ENCODE assay signal across 24 cellular contexts in genomic region chr20:51334609-51335008, GRCh38.
A peak's percentile ranks its signal among the peaks of the same experiment; 100 is the strongest.
DNase-seq lines count a peak whose midpoint lies in the region; ATAC-seq and TF ChIP-seq lines count a peak whose summit lies in the region.
"Had no signal": no experiment of that assay in that cellular context is flagged by ENCODE, and none has a peak within 500 bp of the region (broad histone marks: within the 10 kb centered on the region; RNA-seq: fewer than 3 reads in every experiment).

No MANE protein-coding gene starts in this region.

- peak overlapping the region; percentile 100 for H3K27ac ChIP-seq in brain microvascular endothelial cell

- H3K27me3 Mint-ChIP-seq in natural killer cell treated with Interleukin-12 subunit alpha and Interleukin-12 subunit beta and Interleukin-15 and Interleukin-18, amount 100 ng/mL, for 72 hours: peaks cover 0 to 3% of the 10 kb centered on the region in 2 donors
- H3K27me3 Mint-ChIP-seq in natural killer cell (ENCODE audit: low read depth in 2 of 2) (peaks cover 0 to 5% of the 10 kb centered on the region in 2 donors), neural crest cell (ENCODE audit: low read depth) (peaks cover 5% of the 10 kb centered on the region)
- H3K27me3 Mint-ChIP-seq: central memory CD8-positive, alpha-beta T cell had no signal

- peak in 1 of 2 donors; percentile 28 for ATAC-seq in natural killer cell treated with Interleukin-12 subunit alpha and Interleukin-12 subunit beta and Interleukin-15 and Interleukin-18, amount 100 ng/mL, for 72 hours
- ATAC-seq in natural killer cell (no peak), GM21381 (IDR thresholded peaks at IDR 0.05; ENCODE audit: unreplicated experiment) (no peak), GM21447 (IDR thresholded peaks at IDR 0.05; ENCODE audit: unreplicated experiment) (no peak)
- ATAC-seq: left ventricle myocardium superior, sciatic nerve had no signal

- no peak for TF ChIP-seq CTCF in natural killer cell (IDR thresholded peaks at IDR 0.05)
- TF ChIP-seq CTCF in brain microvascular endothelial cell (IDR thresholded peaks at IDR 0.05; ENCODE audit: low read depth, low read length, missing control alignments): no peak
- no peak for TF ChIP-seq CTCF in neural crest cell (conservative IDR thresholded peaks at IDR 0.05)

- no peak overlapping the region for H3K4me3 Mint-ChIP-seq in natural killer cell treated with Interleukin-12 subunit alpha and Interleukin-12 subunit beta and Interleukin-15 and Interleukin-18, amount 100 ng/mL, for 72 hours
- H3K4me3 Mint-ChIP-seq in natural killer cell (no peak overlapping the region), neural crest cell (no peak overlapping the region)
- H3K4me3 Mint-ChIP-seq: activated CD4-positive, alpha-beta memory T cell treated with anti-CD3 and anti-CD28 coated beads, Interleukin-2, amount 10 ng/mL, durations not matched to agents 7 days and 5 days; activated naive CD8-positive, alpha-beta T cell treated with anti-CD3 and anti-CD28 coated beads, Interleukin-2, amount 10 ng/mL, durations not matched to agents 7 days and 5 days; central memory CD8-positive, alpha-beta T cell; nephron; stimulated activated naive CD8-positive, alpha-beta T cell treated with anti-CD3 and anti-CD28 coated beads, Interleukin-15, amount 100 ng/mL, for 72 hours had no signal

- no peaks in the 10 kb centered on the region for H3K36me3 ChIP-seq in brain microvascular endothelial cell (replicated peaks)

- in situ Hi-C loops in brain microvascular endothelial cell (cut with HindIII; ENCODE audit: low pct_ligation_motif_present, low sequenced_read_pairs): no loop called here

- no peaks in the 10 kb centered on the region for H3K27me3 ChIP-seq in brain microvascular endothelial cell (replicated peaks)

- H3K36me3 Mint-ChIP-seq in natural killer cell treated with Interleukin-12 subunit alpha and Interleukin-12 subunit beta and Interleukin-15 and Interleukin-18, amount 100 ng/mL, for 72 hours: no peaks in the 10 kb centered on the region
- no peaks in the 10 kb centered on the region for H3K36me3 Mint-ChIP-seq in natural killer cell
- H3K36me3 Mint-ChIP-seq in neural crest cell (ENCODE audit: low read depth): no peaks in the 10 kb centered on the region
- H3K36me3 Mint-ChIP-seq: activated naive CD8-positive, alpha-beta T cell treated with anti-CD3 and anti-CD28 coated beads, Interleukin-2, amount 10 ng/mL, durations not matched to agents 7 days and 5 days had no signal

- intact Hi-C loops in natural killer cell (cut with micrococcal nuclease): no loop called here

- DNase-seq in natural killer cell treated with Interleukin-12 subunit alpha and Interleukin-12 subunit beta and Interleukin-15 and Interleukin-18, amount 100 ng/mL, for 72 hours (ENCODE audit: low spot score): peak; percentile 53
- DNase-seq in natural killer cell (no peak), brain microvascular endothelial cell (no peak), neural crest cell (ENCODE audit: low read depth, low spot score) (no peak), NCI-H2196 (lab: John Stamatoyannopoulos, UW; ENCODE audit: unreplicated experiment) (no peak), cortex of kidney (lab: John Stamatoyannopoulos, UW) (no peak)
- DNase-seq: ACHN; activated CD4-positive, alpha-beta T cell treated with anti-CD3 and anti-CD28 coated beads for 1 hour; activated effector memory CD4-positive, alpha-beta T cell treated with anti-CD3 and anti-CD28 coated beads, Interleukin-2, amount 50 U/mL, for 16 hours; activated naive CD8-positive, alpha-beta T cell treated with anti-CD3 and anti-CD28 coated beads, Interleukin-2, amount 10 ng/mL, durations not matched to agents 7 days and 5 days; left ventricle myocardium superior; midbrain; NCI-H1092; NCI-H187; NCI-H2171; NCI-H524 treated with DMSO at 0.1 percent for 48 hours had no signal

- H3K4me3 ChIP-seq in brain microvascular endothelial cell (ENCODE audit: low read depth, low read length): no peak overlapping the region

- H3K9me3 Mint-ChIP-seq in natural killer cell treated with Interleukin-12 subunit alpha and Interleukin-12 subunit beta and Interleukin-15 and Interleukin-18, amount 100 ng/mL, for 72 hours: no peaks in the 10 kb centered on the region
- H3K9me3 Mint-ChIP-seq in natural killer cell (no peaks in the 10 kb centered on the region), neural crest cell (peaks cover 4% of the 10 kb centered on the region)
- H3K9me3 Mint-ChIP-seq: activated CD4-positive, alpha-beta memory T cell treated with anti-CD3 and anti-CD28 coated beads, Interleukin-2, amount 10 ng/mL, durations not matched to agents 7 days and 5 days; central memory CD8-positive, alpha-beta T cell had no signal

- peaks cover 10 to 18% of the 10 kb centered on the region in 2 donors for H3K4me1 Mint-ChIP-seq in natural killer cell treated with Interleukin-12 subunit alpha and Interleukin-12 subunit beta and Interleukin-15 and Interleukin-18, amount 100 ng/mL, for 72 hours (ENCODE audit: low read depth in 2 of 2)
- H3K4me1 Mint-ChIP-seq in natural killer cell (peaks cover 10 to 12% of the 10 kb centered on the region in 2 donors), neural crest cell (no peaks in the 10 kb centered on the region)
- H3K4me1 Mint-ChIP-seq: nephron; stimulated activated naive CD8-positive, alpha-beta T cell treated with anti-CD3 and anti-CD28 coated beads, Interleukin-15, amount 100 ng/mL, for 72 hours had no signal

- no peak overlapping the region for H3K27ac Mint-ChIP-seq in natural killer cell treated with Interleukin-12 subunit alpha and Interleukin-12 subunit beta and Interleukin-15 and Interleukin-18, amount 100 ng/mL, for 72 hours
- H3K27ac Mint-ChIP-seq in natural killer cell: no peak overlapping the region
- peak overlapping the region; percentile 23 for H3K27ac Mint-ChIP-seq in neural crest cell (ENCODE audit: unreplicated experiment)
- H3K27ac Mint-ChIP-seq: activated CD4-positive, alpha-beta memory T cell treated with anti-CD3 and anti-CD28 coated beads, Interleukin-2, amount 10 ng/mL, durations not matched to agents 7 days and 5 days; activated naive CD8-positive, alpha-beta T cell treated with anti-CD3 and anti-CD28 coated beads, Interleukin-2, amount 10 ng/mL, durations not matched to agents 7 days and 5 days; nephron; progenitor cell of endocrine pancreas had no signal
